ENCODE assay signal across 16 cellular contexts in genomic region chr9:131724678-131725077, GRCh38. TPM values are rescaled to one million over a fixed set of nuclear protein-coding genes. Genes with fewer than 3 reads are reported as not detected.
DNase-seq lines count a peak whose midpoint lies in the region; ATAC-seq and TF ChIP-seq lines count a peak whose summit lies in the region.
"Had no signal": no experiment of that assay in that cellular context is flagged by ENCODE, and none has a peak within 500 bp of the region (broad histone marks: within the 10 kb centered on the region; RNA-seq: fewer than 3 reads in every experiment).

No MANE protein-coding gene starts in this region.

- peaks cover 85% of the 10 kb centered on the region for H3K4me1 Mint-ChIP-seq in CD4-positive, alpha-beta T cell (ENCODE audit: low read depth)
- H3K4me1 Mint-ChIP-seq in T-helper 17 cell (peaks cover 63% of the 10 kb centered on the region), glutamatergic neuron (ENCODE audit: low read depth, unreplicated experiment) (peaks cover 74% of the 10 kb centered on the region)

- no peaks in the 10 kb centered on the region for H3K9me3 ChIP-seq in CD4-positive, alpha-beta T cell (ENCODE audit: control insufficient read depth, low read length)
- H3K9me3 ChIP-seq in T-helper 17 cell (ENCODE audit: control insufficient read depth, low read length, poor library complexity, severe bottlenecking) = no peaks in the 10 kb centered on the region
- H3K9me3 ChIP-seq: left lung, transverse colon had no signal

- CTCF ChIA-PET in CD4-positive, alpha-beta T cell (lab: Charles Lee) = interaction anchor here (2.5 kb wide), 1 partner anchor 15 kb away, joined by 6 read pairs; no protein-coding TSS in a partner anchor

- H3K27ac ChIP-seq in CD4-positive, alpha-beta T cell (ENCODE audit: low read depth, low read length) = peak overlapping the region; percentile 30
- H3K27ac ChIP-seq in dorsolateral prefrontal cortex = no peak overlapping the region
- H3K27ac ChIP-seq: left lung, SK-N-MC had no signal

- H3K4me3 Mint-ChIP-seq in CD4-positive, alpha-beta T cell = peak overlapping the region; percentile 62
- H3K4me3 Mint-ChIP-seq in T-helper 17 cell (peak overlapping the region; percentile 70), glutamatergic neuron (ENCODE audit: unreplicated experiment) (peak overlapping the region; percentile 84)
- H3K4me3 Mint-ChIP-seq: GM23338 had no signal

- H3K27ac Mint-ChIP-seq in CD4-positive, alpha-beta T cell = peak overlapping the region; percentile 72
- H3K27ac Mint-ChIP-seq in T-helper 17 cell = peak overlapping the region; percentile 100
- peak overlapping the region; percentile 94 for H3K27ac Mint-ChIP-seq in glutamatergic neuron (ENCODE audit: unreplicated experiment)
- H3K27ac Mint-ChIP-seq: GM23338 had no signal

- peaks cover 39% of the 10 kb centered on the region for H3K36me3 Mint-ChIP-seq in CD4-positive, alpha-beta T cell (ENCODE audit: low read depth)
- peaks cover 2% of the 10 kb centered on the region for H3K36me3 Mint-ChIP-seq in T-helper 17 cell (ENCODE audit: low read depth)
- no peaks in the 10 kb centered on the region for H3K36me3 Mint-ChIP-seq in glutamatergic neuron (ENCODE audit: unreplicated experiment)

- no peak overlapping the region for H3K4me3 ChIP-seq in GM12875 (ENCODE audit: low read depth, low read length)
- no peak overlapping the region for H3K4me3 ChIP-seq in dorsolateral prefrontal cortex
- H3K4me3 ChIP-seq: GM23338, left lung, SK-N-MC, transverse colon had no signal

- H3K27me3 Mint-ChIP-seq in CD4-positive, alpha-beta T cell = no peaks in the 10 kb centered on the region
- H3K27me3 Mint-ChIP-seq in T-helper 17 cell (no peaks in the 10 kb centered on the region), glutamatergic neuron (ENCODE audit: unreplicated experiment) (peaks cover 14% of the 10 kb centered on the region)

- no peaks in the 10 kb centered on the region for H3K9me3 Mint-ChIP-seq in CD4-positive, alpha-beta T cell
- H3K9me3 Mint-ChIP-seq in glutamatergic neuron (ENCODE audit: unreplicated experiment) = peaks cover 15% of the 10 kb centered on the region
- H3K9me3 Mint-ChIP-seq: GM23338 had no signal

- no peak for DNase-seq in CD4-positive, alpha-beta T cell
- DNase-seq in T-helper 17 cell (no peak), glutamatergic neuron (no peak), dorsolateral prefrontal cortex (no peak), Kasumi-1 (lab: John Stamatoyannopoulos, UW) (no peak), SKM-1 treated with dmso at 0.1 percent for 144 hours (lab: John Stamatoyannopoulos, UW; ENCODE audit: unreplicated experiment) (no peak)
- no peak for DNase-seq in stimulated activated CD4-positive, alpha-beta T cell treated with anti-CD3 and anti-CD28 coated beads, Interleukin-2, amount 100 ng/mL, for 48 hours
- DNase-seq: dermis blood vessel endothelial cell, left lung, MV-4-11, NCI-H226, OCI-M1, transverse colon had no signal

- TF ChIP-seq CTCF in CD4-positive, alpha-beta T cell (IDR thresholded peaks at IDR 0.05) = no peak
- peak; percentile 17; the same call in 1 of the 2 replicates for TF ChIP-seq CTCF in GM12875 (IDR thresholded peaks at IDR 0.05; ENCODE audit: borderline replicate concordance, insufficient read depth, low read depth, low read length)
- peak; percentile 19 for TF ChIP-seq CTCF in glutamatergic neuron (IDR thresholded peaks at IDR 0.05; ENCODE audit: partially characterized antibody, unreplicated experiment)
- no peak for TF ChIP-seq CTCF in dorsolateral prefrontal cortex (IDR thresholded peaks at IDR 0.05 in 54 of 56, conservative IDR thresholded peaks at IDR 0.05 in 2 of 56; ENCODE audit: low read depth in 1 of 56, partially characterized antibody in 56 of 56)

- no peak for ATAC-seq in CD4-positive, alpha-beta T cell (ENCODE audit: poor library complexity)
- no peak for ATAC-seq in T-helper 17 cell
- ATAC-seq: GM23338, left lung had no signal

- H3K27me3 ChIP-seq in CD4-positive, alpha-beta T cell (ENCODE audit: control insufficient read depth, insufficient read depth, low read length) = no peaks in the 10 kb centered on the region
- no peaks in the 10 kb centered on the region for H3K27me3 ChIP-seq in dorsolateral prefrontal cortex
- H3K27me3 ChIP-seq: left lung, transverse colon had no signal

- intact Hi-C loops in CD4-positive, alpha-beta T cell (cut with DNase I, micrococcal nuclease) = loop anchor here in 1 of 2 experiments (5.0 kb wide), 1 partner anchor 92 kb away; no protein-coding TSS in a partner anchor
- intact Hi-C loops in dorsolateral prefrontal cortex (cut with DNase I) = no loop called here

- POLR2A ChIA-PET in CD4-positive, alpha-beta T cell (lab: Charles Lee) = interaction anchor here (1.0 to 1.5 kb wide), 3 partner anchors 15 to 56 kb away, joined by 4 to 7 read pairs (median 6); no protein-coding TSS in a partner anchor

RNA-seq across cellular contexts. Expression of gene RAPGEF1, which starts 15.2 kb away (rescaled TPM):
- 100 to 1,000 TPM; 130 to 134 TPM for total RNA-seq in CD4-positive, alpha-beta T cell
- 100 to 1,000 TPM; 176 to 209 TPM for total RNA-seq in T-helper 17 cell
- total RNA-seq in glutamatergic neuron (ENCODE audit: unreplicated experiment) = 319 TPM
- 100 to 1,000 TPM in 115 of 120 experiments, 10 to 100 TPM in 5; 96.5 to 222 (median 138) TPM for total RNA-seq in dorsolateral prefrontal cortex

Comparison
In these comparisons a context has a peak if more than half of its experiments do, and no peak if none do; other contexts are left out.
1. CTCF ChIP-seq: peak in GM12875 (single experiment) and glutamatergic neuron (single experiment); none in CD4-positive, alpha-beta T cell (single experiment) and dorsolateral prefrontal cortex (0 of 56).
2. Peak in every context shown above with its lines, with median percentiles within 50 percentile points of each other: H3K27ac Mint-ChIP-seq and H3K4me3 Mint-ChIP-seq.